28 cellular contexts compared by ENCODE assay signal in genomic region chr4:180805101-180805500, GRCh38.
"Had no signal": no experiment of that assay in that cellular context is flagged by ENCODE, and none has a peak within 500 bp of the region (broad histone marks: within the 10 kb centered on the region; RNA-seq: fewer than 3 reads in every experiment).

No MANE protein-coding gene starts in this region.

- H3K27me3 ChIP-seq: neural progenitor cell, pancreas, right atrium auricular region, spleen, suprapubic skin, testis, tibial artery, transverse colon, upper lobe of right lung, uterus had no signal

- FAIRE-seq: pancreas had no signal

- ATAC-seq: naive thymus-derived CD4-positive, alpha-beta T cell; natural killer cell; pancreas; sciatic nerve; stimulated activated memory B cell treated with anti-CD40 and anti-IgM and Interleukin-4, amounts not matched to agents 10 μg/mL and 1 μg/mL and 100 μg/mL, for 72 hours; stimulated activated naive CD8-positive, alpha-beta T cell treated with anti-CD3 and anti-CD28 coated beads, Interleukin-15, amount 100 ng/mL, for 72 hours; stimulated activated naive CD8-positive, alpha-beta T cell treated with anti-CD3 and anti-CD28 coated beads, Interleukin-15, Interleukin-2, amounts not matched to agents 100 U/mL and 50 U/mL, for 24 hours; upper lobe of right lung had no signal

- H3K9ac ChIP-seq: neural progenitor cell had no signal

- H3K4me3 ChIP-seq: neural progenitor cell, pancreas, prostate gland, right atrium auricular region, skin epidermis, smooth muscle cell, spleen, suprapubic skin, testis, tibial artery, transverse colon, upper lobe of right lung, uterus had no signal

- H3K27ac ChIP-seq: neural progenitor cell, pancreas, prostate gland, right atrium auricular region, skin epidermis, spleen, suprapubic skin, testis, tibial artery, transverse colon, upper lobe of right lung, uterus had no signal

- H3K36me3 ChIP-seq: neural progenitor cell, pancreas, prostate gland, right atrium auricular region, spleen, suprapubic skin, tibial artery, transverse colon, upper lobe of right lung, uterus had no signal

- H3K9me3 ChIP-seq: pancreas, prostate gland, right atrium auricular region, spleen, suprapubic skin, testis, tibial artery, transverse colon, upper lobe of right lung, uterus had no signal

- H2AFZ ChIP-seq: neural progenitor cell had no signal

- DNase-seq: naive thymus-derived CD4-positive, alpha-beta T cell; natural killer cell; occipital lobe; pancreas; retina; spleen; stimulated activated CD4-positive, alpha-beta T cell treated with anti-CD3 and anti-CD28 coated beads, Interleukin-12 subunit alpha, Interleukin-12 subunit beta, amount 100 ng/mL, for 4 hours; stimulated activated CD4-positive, alpha-beta T cell treated with anti-CD3 and anti-CD28 coated beads, Interleukin-1b, Interleukin-23, amount 100 ng/mL, for 48 hours; stimulated activated CD4-positive, alpha-beta T cell treated with anti-CD3 and anti-CD28 coated beads, Interleukin-4, amount 100 ng/mL, for 1 hour; stimulated activated CD4-positive, alpha-beta T cell treated with anti-CD3 and anti-CD28 coated beads, Interleukin-4, amount 100 ng/mL, for 4 hours; stimulated activated CD8-positive, alpha-beta memory T cell treated with anti-CD3 and anti-CD28 coated beads, Interleukin-4, amount 100 ng/mL, for 48 hours; stimulated activated naive CD4-positive, alpha-beta T cell; stimulated activated naive CD8-positive, alpha-beta T cell treated with anti-CD3 and anti-CD28 coated beads, Interleukin-15, amount 100 ng/mL, for 72 hours; stimulated activated naive CD8-positive, alpha-beta T cell treated with anti-CD3 and anti-CD28 coated beads, Interleukin-15, Interleukin-2, amounts not matched to agents 100 U/mL and 50 U/mL, for 24 hours; substantia nigra; testis; tibial artery; transverse colon; upper lobe of right lung; uterus had no signal

- H3K4me1 ChIP-seq: pancreas, prostate gland, right atrium auricular region, spleen, suprapubic skin, testis, tibial artery, transverse colon, upper lobe of right lung, uterus had no signal

- H3K4me2 ChIP-seq: neural progenitor cell, smooth muscle cell had no signal
